24 cellular contexts compared by ENCODE assay signal in the genomic region with DNA sequence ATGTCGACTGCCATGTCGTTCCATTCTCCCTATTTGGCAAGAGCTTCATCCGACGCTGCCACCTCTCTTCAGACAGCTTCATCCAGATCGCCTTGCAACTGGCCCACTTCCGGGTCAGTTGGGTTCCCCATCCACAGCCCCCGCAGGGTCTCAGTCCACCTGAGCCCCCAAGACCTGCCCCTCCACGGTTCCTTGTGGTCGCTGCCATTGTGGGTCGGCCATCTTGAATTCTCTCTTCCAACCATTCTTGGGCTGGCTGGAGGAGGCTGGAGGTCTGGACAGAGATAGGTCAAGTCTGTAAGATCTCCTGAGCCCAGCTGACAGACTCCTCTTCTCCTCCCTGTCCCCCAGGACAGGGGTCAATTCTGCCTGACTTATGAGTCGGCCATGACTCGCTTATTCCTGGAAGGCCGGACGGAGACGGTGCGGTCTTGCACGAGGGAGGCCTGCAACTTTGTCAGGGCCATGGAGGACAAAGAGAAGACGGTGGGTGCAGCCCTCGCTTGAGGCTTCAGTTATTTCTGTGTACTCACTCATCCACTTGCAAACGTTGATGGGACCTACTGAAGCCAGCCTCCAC. TPM values are rescaled to one million over a fixed set of nuclear protein-coding genes. Genes with fewer than 3 reads are reported as not detected.
DNase-seq lines count a peak whose midpoint lies in the region; ATAC-seq and TF ChIP-seq lines count a peak whose summit lies in the region.
"Had no signal": no experiment of that assay in that cellular context is flagged by ENCODE, and none has a peak within 500 bp of the region (broad histone marks: within the 10 kb centered on the region; RNA-seq: fewer than 3 reads in every experiment).

No MANE protein-coding gene starts in this region.

- H3K27ac Mint-ChIP-seq in endothelial cell (ENCODE audit: unreplicated experiment): no peak overlapping the region
- H3K27ac Mint-ChIP-seq: activated naive CD8-positive, alpha-beta T cell treated with anti-CD3 and anti-CD28 coated beads, Interleukin-2, amount 50 U/mL, for 24 hours; activated T-helper 17 cell treated with anti-CD3 and anti-CD28 coated beads, Interleukin-2, amount 50 U/mL, for 72 hours had no signal

- H2AFZ ChIP-seq in mesenchymal stem cell (ENCODE audit: low read depth, low read length) (no peak overlapping the region), OCI-LY7 (ENCODE audit: low read length) (no peak overlapping the region)

- in situ Hi-C loops in Caki2 (cut with HindIII; ENCODE audit: low pct_unique_long_range_greater_than_20kb, low sequenced_read_pairs): no loop called here

- no peaks in the 10 kb centered on the region for H3K79me2 ChIP-seq in OCI-LY7 (ENCODE audit: insufficient read depth, low read depth, low read length)

- CTCF ChIA-PET in OCI-LY7 (lab: Charles Lee; ENCODE audit: unreplicated experiment): no interaction called here

- H3K9me3 Mint-ChIP-seq in endothelial cell (ENCODE audit: unreplicated experiment): no peaks in the 10 kb centered on the region
- H3K9me3 Mint-ChIP-seq: activated naive CD8-positive, alpha-beta T cell treated with anti-CD3 and anti-CD28 coated beads, Interleukin-2, amount 50 U/mL, for 24 hours; activated T-helper 17 cell treated with anti-CD3 and anti-CD28 coated beads, Interleukin-2, amount 50 U/mL, for 72 hours had no signal

- no peak for TF ChIP-seq CTCF in endothelial cell (IDR thresholded peaks at IDR 0.05; ENCODE audit: unreplicated experiment)
- TF ChIP-seq CTCF in OCI-LY7 (conservative IDR thresholded peaks at IDR 0.05; ENCODE audit: low read length): no peak

- H3K4me1 Mint-ChIP-seq in endothelial cell (ENCODE audit: unreplicated experiment): peaks cover 3% of the 10 kb centered on the region
- H3K4me1 Mint-ChIP-seq: activated naive CD8-positive, alpha-beta T cell treated with anti-CD3 and anti-CD28 coated beads, Interleukin-2, amount 50 U/mL, for 24 hours had no signal

- POLR2A ChIA-PET in OCI-LY7 (lab: Charles Lee): no interaction called here

- H4K91ac ChIP-seq in mesenchymal stem cell (ENCODE audit: low read length): no peak overlapping the region

- no peaks in the 10 kb centered on the region for H4K20me1 ChIP-seq in OCI-LY7 (ENCODE audit: insufficient read depth, low read length)

- peaks cover 13% of the 10 kb centered on the region for H3K27me3 Mint-ChIP-seq in endothelial cell (ENCODE audit: unreplicated experiment)
- H3K27me3 Mint-ChIP-seq: activated naive CD8-positive, alpha-beta T cell treated with anti-CD3 and anti-CD28 coated beads, Interleukin-2, amount 50 U/mL, for 24 hours had no signal

- H3K4me3 ChIP-seq in mesenchymal stem cell (ENCODE audit: insufficient read depth in 1 of 2, low read depth in 1 of 2, low read length in 2 of 2) (no peak overlapping the region), OCI-LY7 (ENCODE audit: low read depth, low read length, poor library complexity, severe bottlenecking) (no peak overlapping the region)
- H3K4me3 ChIP-seq: sigmoid colon, suprapubic skin had no signal

- H3K36me3 ChIP-seq in mesenchymal stem cell (ENCODE audit: control insufficient read depth in 1 of 2, insufficient read depth in 2 of 2, low read depth in 1 of 2, low read length in 2 of 2) (peaks cover 21 to 55% of the 10 kb centered on the region in 2 experiments), OCI-LY7 (ENCODE audit: insufficient read depth, low read length) (no peaks in the 10 kb centered on the region)
- H3K36me3 ChIP-seq: sigmoid colon, suprapubic skin had no signal

- H3K4me2 ChIP-seq in mesenchymal stem cell (ENCODE audit: low read length, poor library complexity, severe bottlenecking) (no peak overlapping the region), OCI-LY7 (ENCODE audit: low read length) (no peak overlapping the region)

- peak overlapping the region; percentile 59 for H4K8ac ChIP-seq in mesenchymal stem cell (ENCODE audit: low read length)

- no peak overlapping the region for H3K27ac ChIP-seq in mesenchymal stem cell (ENCODE audit: low read length, poor library complexity, severe bottlenecking)
- H3K27ac ChIP-seq in OCI-LY7 (ENCODE audit: low read depth, low read length, poor library complexity, severe bottlenecking): no peak overlapping the region
- H3K27ac ChIP-seq: foreskin keratinocyte, sigmoid colon, suprapubic skin had no signal

- no peaks in the 10 kb centered on the region for H3K9me3 ChIP-seq in mesenchymal stem cell (ENCODE audit: control insufficient read depth, low read length)
- no peaks in the 10 kb centered on the region for H3K9me3 ChIP-seq in OCI-LY7 (ENCODE audit: low read length)
- H3K9me3 ChIP-seq: sigmoid colon, suprapubic skin had no signal

- H3K9me2 ChIP-seq in OCI-LY7 (ENCODE audit: insufficient read depth, low read length): no peaks in the 10 kb centered on the region

- H3K18ac ChIP-seq in mesenchymal stem cell (ENCODE audit: low read depth in 1 of 2, low read length in 2 of 2): no peak overlapping the region

- no peaks in the 10 kb centered on the region for H3K27me3 ChIP-seq in mesenchymal stem cell (ENCODE audit: control insufficient read depth in 1 of 2, insufficient read depth in 1 of 2, low read length in 2 of 2)
- H3K27me3 ChIP-seq: foreskin keratinocyte, sigmoid colon, suprapubic skin had no signal

- BruUV-seq in OCI-LY7 (replicated peaks; lab: Mats Ljungman, UMichigan): no TSS peak

- intact Hi-C loops in OCI-LY7 (cut with micrococcal nuclease; ENCODE audit: unreplicated experiment): no loop called here

- H3K4ac ChIP-seq in mesenchymal stem cell (ENCODE audit: low read depth in 1 of 2, low read length in 2 of 2): no peak overlapping the region

- H2BK15ac ChIP-seq in mesenchymal stem cell (ENCODE audit: low read depth, poor library complexity, severe bottlenecking): no peak overlapping the region

- H3K9ac ChIP-seq in mesenchymal stem cell (ENCODE audit: low read length): no peak overlapping the region

- H3K4me1 ChIP-seq in mesenchymal stem cell (ENCODE audit: control insufficient read depth, insufficient read depth, low read depth, low read length) (no peaks in the 10 kb centered on the region), OCI-LY7 (ENCODE audit: insufficient read depth, low read length, poor library complexity, severe bottlenecking) (no peaks in the 10 kb centered on the region)
- H3K4me1 ChIP-seq: foreskin keratinocyte, sigmoid colon had no signal

- no peak overlapping the region for H2BK5ac ChIP-seq in mesenchymal stem cell (ENCODE audit: low read depth, low read length, poor library complexity, severe bottlenecking)

- no peak overlapping the region for H2BK120ac ChIP-seq in mesenchymal stem cell (ENCODE audit: low read depth, low read length)

- peak overlapping the region; percentile 57 for H3K4me3 Mint-ChIP-seq in endothelial cell (ENCODE audit: unreplicated experiment)
- H3K4me3 Mint-ChIP-seq: activated naive CD8-positive, alpha-beta T cell treated with anti-CD3 and anti-CD28 coated beads, Interleukin-2, amount 50 U/mL, for 24 hours; activated T-helper 17 cell treated with anti-CD3 and anti-CD28 coated beads, Interleukin-2, amount 50 U/mL, for 72 hours had no signal

- ATAC-seq in GM21576 (IDR thresholded peaks at IDR 0.05; ENCODE audit: unreplicated experiment): no peak
- ATAC-seq: activated naive CD8-positive, alpha-beta T cell treated with anti-CD3 and anti-CD28 coated beads, Interleukin-2, amount 50 U/mL, for 24 hours; activated T-helper 17 cell treated with anti-CD3 and anti-CD28 coated beads, Interleukin-2, amount 50 U/mL, for 72 hours; foreskin keratinocyte; left lobe of liver had no signal

- peaks cover 28% of the 10 kb centered on the region for H3K36me3 Mint-ChIP-seq in endothelial cell (ENCODE audit: low read depth, unreplicated experiment)

- 67% methylated on average over 20 of the region's 20 CpGs for WGBS in mesenchymal stem cell

- no peak overlapping the region for H3K14ac ChIP-seq in mesenchymal stem cell (ENCODE audit: low read length in 2 of 2)

- peak; percentile 70 for DNase-seq in Caki2 (ENCODE audit: low read depth)
- peak; percentile 87 for DNase-seq in M059J (ENCODE audit: low read depth)
- DNase-seq in endothelial cell (ENCODE audit: low spot score): no peak
- DNase-seq in mesenchymal stem cell: peak; percentile 86
- no peak for DNase-seq in GM19238 (ENCODE audit: insufficient read length, low spot score)
- DNase-seq in C1 segment of cervical spinal cord (lab: John Stamatoyannopoulos, UW): no peak
- DNase-seq in OCI-LY7 (ENCODE audit: low spot score): no peak
- DNase-seq: activated CD4-positive, CD25-positive, alpha-beta regulatory T cell; activated naive CD8-positive, alpha-beta T cell treated with anti-CD3 and anti-CD28 coated beads, Interleukin-2, amount 50 U/mL, for 24 hours; caudate nucleus; foreskin keratinocyte; GF-D8; NCI-H1694; NCI-H2227 treated with DMSO at 0.1 percent for 48 hours; NK-92 treated with Interleukin-12 subunit alpha and Interleukin-12 subunit beta, amount 100 ng/mL, for 24 hours; occipital lobe; SHP77 treated with DMSO at 0.1 percent for 48 hours; sigmoid colon; stimulated activated CD4-positive, alpha-beta T cell treated with anti-CD3 and anti-CD28 coated beads, Interleukin-2, amount 100 ng/mL, for 24 hours; T-helper 2 cell had no signal

- H2BK12ac ChIP-seq in mesenchymal stem cell (ENCODE audit: low read length in 2 of 2): peak overlapping the region in 1 of 2 experiments; percentile 60

- H2AK5ac ChIP-seq in mesenchymal stem cell (ENCODE audit: low read length, severe bottlenecking): no peak overlapping the region

- H3K23ac ChIP-seq in mesenchymal stem cell (ENCODE audit: low read length in 2 of 2): no peak overlapping the region

- H3K79me1 ChIP-seq in mesenchymal stem cell (replicated peaks; ENCODE audit: low read length, poor library complexity, severe bottlenecking): no peaks in the 10 kb centered on the region

RNA-seq across cellular contexts. Expression of gene CPT1C, which starts 19.5 kb away (rescaled TPM):
- total RNA-seq in Caki2 (2014; rRNA removed; shearing (Covaris generic); ENCODE audit: low replicate concordance): 21.2 and 26.7 TPM in 2 replicates
- total RNA-seq in M059J (2014; rRNA removed; shearing (Covaris generic)): 21.1 and 26.7 TPM in 2 replicates
- total RNA-seq in endothelial cell (ENCODE audit: unreplicated experiment) (94.1 TPM), OCI-LY7 (2022) (0.86 and 2.6 TPM in 2 replicates)
- 24.1 TPM for polyA plus RNA-seq in mesenchymal stem cell (2013, experiment 1 of 2)
- 23.0 TPM for polyA plus RNA-seq in mesenchymal stem cell (2013, experiment 2 of 2)
- total RNA-seq in OCI-LY7 (2014; rRNA removed; shearing (Covaris generic)): 0.23 and 0.95 TPM in 2 replicates

RNA-seq across cellular contexts. Expression of gene ADM5, which starts 21.1 kb away (rescaled TPM):
- 1.1 and 3.2 TPM in 2 replicates for total RNA-seq in Caki2 (2014; rRNA removed; shearing (Covaris generic); ENCODE audit: low replicate concordance)
- 0.20 and 0.34 TPM in 2 replicates for total RNA-seq in M059J (2014; rRNA removed; shearing (Covaris generic))
- 5.3 TPM for total RNA-seq in endothelial cell (ENCODE audit: unreplicated experiment)
- polyA plus RNA-seq in mesenchymal stem cell (2013, experiment 1 of 2): 0.68 TPM
- polyA plus RNA-seq in mesenchymal stem cell (2013, experiment 2 of 2): 0.44 TPM
- 11.8 and 16.5 TPM in 2 replicates for total RNA-seq in OCI-LY7 (2014; rRNA removed; shearing (Covaris generic))
- total RNA-seq in OCI-LY7 (2022): 15.3 and 17.9 TPM in 2 replicates

RNA-seq across cellular contexts. Expression of gene PRMT1, which starts 33.4 kb away (rescaled TPM):
- total RNA-seq in Caki2 (2014; rRNA removed; shearing (Covaris generic); ENCODE audit: low replicate concordance): 432 and 563 TPM in 2 replicates
- 208 and 209 TPM in 2 replicates for total RNA-seq in M059J (2014; rRNA removed; shearing (Covaris generic))
- 175 TPM for total RNA-seq in endothelial cell (ENCODE audit: unreplicated experiment)
- polyA plus RNA-seq in mesenchymal stem cell (2013, experiment 1 of 2): 111 TPM
- polyA plus RNA-seq in mesenchymal stem cell (2013, experiment 2 of 2): 103 TPM
- total RNA-seq in OCI-LY7 (2014; rRNA removed; shearing (Covaris generic)): 403 and 412 TPM in 2 replicates
- 266 and 285 TPM in 2 replicates for total RNA-seq in OCI-LY7 (2022)

RNA-seq across cellular contexts. Expression of gene BCL2L12, which starts 44.7 kb away (rescaled TPM):
- 3.0 TPM in 1 of 2 replicates, not detected in the other for total RNA-seq in Caki2 (2014; rRNA removed; shearing (Covaris generic); ENCODE audit: low replicate concordance)
- 6.3 and 14.1 TPM in 2 replicates for total RNA-seq in M059J (2014; rRNA removed; shearing (Covaris generic))
- 50.1 TPM for total RNA-seq in endothelial cell (ENCODE audit: unreplicated experiment)
- 20.5 TPM for polyA plus RNA-seq in mesenchymal stem cell (2013, experiment 1 of 2)
- polyA plus RNA-seq in mesenchymal stem cell (2013, experiment 2 of 2): 20.9 TPM
- 38.9 and 41.3 TPM in 2 replicates for total RNA-seq in OCI-LY7 (2014; rRNA removed; shearing (Covaris generic))
- total RNA-seq in OCI-LY7 (2022): 65.4 and 75.5 TPM in 2 replicates
- total RNA-seq: occipital lobe had no signal

RNA-seq across cellular contexts. Expression of gene IRF3, which starts 44.8 kb away (rescaled TPM):
- total RNA-seq in Caki2 (2014; rRNA removed; shearing (Covaris generic); ENCODE audit: low replicate concordance): 116 and 227 TPM in 2 replicates
- total RNA-seq in M059J (2014; rRNA removed; shearing (Covaris generic)): 146 and 186 TPM in 2 replicates
- 76.1 TPM for total RNA-seq in endothelial cell (ENCODE audit: unreplicated experiment)
- 73.1 TPM for polyA plus RNA-seq in mesenchymal stem cell (2013, experiment 1 of 2)
- polyA plus RNA-seq in mesenchymal stem cell (2013, experiment 2 of 2): 76.3 TPM
- total RNA-seq in OCI-LY7 (2014; rRNA removed; shearing (Covaris generic)): 116 and 117 TPM in 2 replicates
- 96.6 and 98.5 TPM in 2 replicates for total RNA-seq in OCI-LY7 (2022)

Comparison
In these comparisons a context has a peak if more than half of its experiments do, and no peak if none do; other contexts are left out.
1. DNase-seq: peak in Caki2 (single experiment), M059J (single experiment) and mesenchymal stem cell (single experiment); none in endothelial cell (single experiment), GM19238 (single experiment), C1 segment of cervical spinal cord (0 of 14) and OCI-LY7 (single experiment).